Comparison of ENCODE assay signal across 8 cellular contexts in genomic region chr18:62523631-62524442, GRCh38. TPM values are rescaled to one million over a fixed set of nuclear protein-coding genes. Genes with fewer than 3 reads are reported as not detected.
DNase-seq lines count a peak whose midpoint lies in the region; ATAC-seq lines count a peak whose summit lies in the region.

No MANE protein-coding gene starts in this region.

- DNase-seq in ELR (ENCODE audit: low read depth) (peak; percentile 68), amygdala (lab: John Stamatoyannopoulos, UW) (peak in 31 of 56 donors; percentile 5 to 67 (median 38)), right cardiac atrium (peak; percentile 57 to 84 (median 84)), retina (peak; percentile 82)

- H3K27me3 ChIP-seq in HUES48 (ENCODE audit: control insufficient read depth, insufficient read depth, low read length): peaks cover 53% of the 10 kb centered on the region
- H3K27me3 ChIP-seq in right cardiac atrium (ENCODE audit: control insufficient read depth, insufficient read depth): no peaks in the 10 kb centered on the region

- H3K4me1 ChIP-seq in HUES48 (ENCODE audit: control insufficient read depth, insufficient read depth, low read length) (peaks cover 30% of the 10 kb centered on the region), right cardiac atrium (ENCODE audit: control insufficient read depth, insufficient read depth, low read length) (no peaks in the 10 kb centered on the region)

- no peaks in the 10 kb centered on the region for H3K9me3 ChIP-seq in HUES48 (ENCODE audit: control insufficient read depth, insufficient read depth, low read length)
- H3K9me3 ChIP-seq in right cardiac atrium (ENCODE audit: control insufficient read depth, low read length): no peaks in the 10 kb centered on the region

- intact Hi-C loops in right cardiac atrium (cut with DNase I): loop anchor here in 3 of 4 donors (5.0 kb wide), 1 partner anchor 97 kb away; no protein-coding TSS in a partner anchor

- H3K27me3 Mint-ChIP-seq in T-helper 1 cell treated with Interleukin-12 subunit alpha and Interleukin-12 subunit beta and Interleukin-4 antibody, amounts not matched to agents 30 μg/mL and 1 μg/mL, for 36 hours (ENCODE audit: low read depth): no peaks in the 10 kb centered on the region

- H3K4me3 ChIP-seq in HUES48 (ENCODE audit: low read depth, low read length) (peak overlapping the region; percentile 84), right cardiac atrium (ENCODE audit: low read length) (peak overlapping the region; percentile 59)

- H3K9me3 Mint-ChIP-seq in T-helper 1 cell treated with Interleukin-12 subunit alpha and Interleukin-12 subunit beta and Interleukin-4 antibody, amounts not matched to agents 30 μg/mL and 1 μg/mL, for 36 hours: no peaks in the 10 kb centered on the region

- WGBS in right cardiac atrium: under 1% methylated on average over 100 of the region's 100 CpGs

- no peaks in the 10 kb centered on the region for H3K36me3 ChIP-seq in HUES48 (ENCODE audit: control insufficient read depth, insufficient read depth, low read length)

- H3K27ac Mint-ChIP-seq in T-helper 1 cell treated with Interleukin-12 subunit alpha and Interleukin-12 subunit beta and Interleukin-4 antibody, amounts not matched to agents 30 μg/mL and 1 μg/mL, for 36 hours: peak overlapping the region; percentile 95

- H3K36me3 Mint-ChIP-seq in T-helper 1 cell treated with Interleukin-12 subunit alpha and Interleukin-12 subunit beta and Interleukin-4 antibody, amounts not matched to agents 30 μg/mL and 1 μg/mL, for 36 hours (ENCODE audit: low read depth): peaks cover 19% of the 10 kb centered on the region

- ATAC-seq in right cardiac atrium: no peak
- no peak for ATAC-seq in HG02884 (IDR thresholded peaks at IDR 0.05; ENCODE audit: unreplicated experiment)
- no peak for ATAC-seq in GM21737 (IDR thresholded peaks at IDR 0.05; ENCODE audit: unreplicated experiment)

- peaks cover 35% of the 10 kb centered on the region for H3K4me1 Mint-ChIP-seq in T-helper 1 cell treated with Interleukin-12 subunit alpha and Interleukin-12 subunit beta and Interleukin-4 antibody, amounts not matched to agents 30 μg/mL and 1 μg/mL, for 36 hours (ENCODE audit: low read depth)

- no peak overlapping the region for H3K9ac ChIP-seq in HUES48 (ENCODE audit: low read depth, low read length)

- peak overlapping the region; percentile 98 for H3K4me3 Mint-ChIP-seq in T-helper 1 cell treated with Interleukin-12 subunit alpha and Interleukin-12 subunit beta and Interleukin-4 antibody, amounts not matched to agents 30 μg/mL and 1 μg/mL, for 36 hours

- peak overlapping the region; percentile 27 for H3K27ac ChIP-seq in HUES48 (ENCODE audit: low read depth, low read length)
- H3K27ac ChIP-seq in right cardiac atrium (ENCODE audit: low read length): peak overlapping the region; percentile 84

RNA-seq across cellular contexts. Expression of gene ZCCHC2, which starts 1.0 kb away (rescaled TPM):
- total RNA-seq in right cardiac atrium: 10 to 100 TPM; 14.0 to 21.7 (median 18.4) TPM
- 5.4 TPM for polyA plus RNA-seq in right cardiac atrium
